16 cellular contexts compared by ENCODE assay signal in the genomic region with DNA sequence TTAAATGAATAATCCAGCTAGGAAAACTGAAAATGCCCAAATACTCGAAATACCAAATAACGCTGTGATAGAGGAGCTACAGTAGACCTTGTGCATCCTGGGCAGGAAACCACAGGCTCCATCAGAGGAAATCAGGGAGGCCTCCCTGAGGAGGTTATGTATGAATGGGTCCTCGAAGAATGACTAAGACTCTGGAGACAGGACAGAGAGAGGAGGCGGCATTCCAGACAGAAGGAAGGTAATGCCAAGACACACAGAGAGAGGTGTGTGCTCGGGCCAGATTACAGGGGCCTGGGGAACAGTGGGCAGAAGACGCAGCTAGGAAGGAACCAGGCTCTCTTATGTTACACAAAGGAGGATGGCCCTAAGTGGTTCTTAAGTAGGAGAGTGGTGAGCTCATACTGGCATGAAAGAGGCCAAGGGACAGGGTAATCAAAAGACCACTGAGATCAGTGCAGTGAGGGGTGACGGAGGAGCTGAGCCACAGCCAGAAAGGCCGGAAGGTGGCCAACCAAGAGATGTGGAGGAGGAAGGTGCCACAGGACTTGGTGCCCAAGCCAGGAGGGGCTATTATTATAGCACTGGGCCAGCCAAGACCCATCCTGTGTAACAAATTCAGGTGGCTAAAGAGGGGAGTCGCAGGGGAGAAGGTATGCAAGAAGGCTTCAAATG. TPM values are rescaled to one million over a fixed set of nuclear protein-coding genes. Genes with fewer than 3 reads are reported as not detected.
DNase-seq lines count a peak whose midpoint lies in the region; ATAC-seq and TF ChIP-seq lines count a peak whose summit lies in the region.
"Had no signal": no experiment of that assay in that cellular context is flagged by ENCODE, and none has a peak within 500 bp of the region (broad histone marks: within the 10 kb centered on the region; RNA-seq: fewer than 3 reads in every experiment).

No MANE protein-coding gene starts in this region.

- POLR2A ChIA-PET in activated CD4-positive, alpha-beta T cell treated with anti-CD3 and anti-CD28 coated beads for 36 hours (lab: Charles Lee), result no interaction called here

- DNase-seq in activated CD4-positive, alpha-beta T cell treated with anti-CD3 and anti-CD28 coated beads for 36 hours, result no peak
- DNase-seq in activated CD4-positive, alpha-beta T cell treated with anti-CD3 and anti-CD28 coated beads, Interleukin-2, amount 50 U/mL, for 48 hours, result no peak
- DNase-seq in T-helper 17 cell (no peak), endothelial cell (ENCODE audit: low spot score) (no peak), right atrium auricular region (ENCODE audit: low spot score) (no peak), body of pancreas (no peak)
- DNase-seq: activated effector memory CD4-positive, alpha-beta T cell treated with anti-CD3 and anti-CD28 coated beads, Interleukin-2, amount 50 U/mL, for 16 hours; DMS153; glutamatergic neuron; H9; left colon; NCI-H748 treated with DMSO at 0.1 percent for 48 hours; nucleus accumbens; Right ventricle myocardium superior had no signal

- H3K27ac ChIP-seq in right atrium auricular region (no peak overlapping the region), body of pancreas (no peak overlapping the region)

- H3K27ac Mint-ChIP-seq in activated CD4-positive, alpha-beta T cell treated with anti-CD3 and anti-CD28 coated beads for 36 hours, result peak overlapping the region; percentile 27
- H3K27ac Mint-ChIP-seq in T-helper 17 cell, result peak overlapping the region; percentile 89
- H3K27ac Mint-ChIP-seq in endothelial cell (ENCODE audit: unreplicated experiment), result peak overlapping the region; percentile 62
- peak overlapping the region; percentile 71 for H3K27ac Mint-ChIP-seq in stimulated activated memory B cell treated with anti-CD40 and anti-IgM and Interleukin-4, amounts not matched to agents 10 μg/mL and 1 μg/mL and 100 μg/mL, for 72 hours

- CTCF ChIA-PET in activated CD4-positive, alpha-beta T cell treated with anti-CD3 and anti-CD28 coated beads for 36 hours (lab: Charles Lee), result interaction anchor here (0.6 to 2.5 kb wide), 9 partner anchors 9 to 909 kb away, joined by 3 to 13 read pairs (median 5); a partner anchor contains a TSS

- H3K9me3 ChIP-seq in T-helper 17 cell (ENCODE audit: control insufficient read depth, low read length, poor library complexity, severe bottlenecking) (no peaks in the 10 kb centered on the region), right atrium auricular region (no peaks in the 10 kb centered on the region), body of pancreas (no peaks in the 10 kb centered on the region)

- no peaks in the 10 kb centered on the region for H3K4me1 ChIP-seq in right atrium auricular region
- H3K4me1 ChIP-seq in body of pancreas, result peaks cover 14% of the 10 kb centered on the region

- H3K27me3 Mint-ChIP-seq in activated CD4-positive, alpha-beta T cell treated with anti-CD3 and anti-CD28 coated beads for 36 hours, result no peaks in the 10 kb centered on the region
- H3K27me3 Mint-ChIP-seq in T-helper 17 cell (no peaks in the 10 kb centered on the region), endothelial cell (ENCODE audit: unreplicated experiment) (peaks cover 8% of the 10 kb centered on the region)
- H3K27me3 Mint-ChIP-seq in stimulated activated memory B cell treated with anti-CD40 and anti-IgM and Interleukin-4, amounts not matched to agents 10 μg/mL and 1 μg/mL and 100 μg/mL, for 72 hours, result no peaks in the 10 kb centered on the region

- H3K36me3 ChIP-seq in right atrium auricular region (no peaks in the 10 kb centered on the region), body of pancreas (replicated peaks in 1 of 2; ENCODE audit: insufficient read depth in 1 of 2, low read depth in 2 of 2) (no peaks in the 10 kb centered on the region)

- peaks cover 12% of the 10 kb centered on the region for H3K9me3 Mint-ChIP-seq in activated CD4-positive, alpha-beta T cell treated with anti-CD3 and anti-CD28 coated beads for 36 hours (ENCODE audit: low read depth)
- H3K9me3 Mint-ChIP-seq in endothelial cell (ENCODE audit: unreplicated experiment), result peaks cover 8% of the 10 kb centered on the region
- peaks cover 9% of the 10 kb centered on the region for H3K9me3 Mint-ChIP-seq in stimulated activated memory B cell treated with anti-CD40 and anti-IgM and Interleukin-4, amounts not matched to agents 10 μg/mL and 1 μg/mL and 100 μg/mL, for 72 hours

- H3K4me3 ChIP-seq in right atrium auricular region, result no peak overlapping the region
- H3K4me3 ChIP-seq in body of pancreas, result no peak overlapping the region

- no peak for TF ChIP-seq CTCF in endothelial cell (IDR thresholded peaks at IDR 0.05; ENCODE audit: unreplicated experiment)
- no peak for TF ChIP-seq CTCF in right atrium auricular region (IDR thresholded peaks at IDR 0.05)
- TF ChIP-seq CTCF in body of pancreas (IDR thresholded peaks at IDR 0.05), result no peak

- peaks cover 34% of the 10 kb centered on the region for H3K4me1 Mint-ChIP-seq in activated CD4-positive, alpha-beta T cell treated with anti-CD3 and anti-CD28 coated beads for 36 hours
- H3K4me1 Mint-ChIP-seq in T-helper 17 cell, result peaks cover 33% of the 10 kb centered on the region
- H3K4me1 Mint-ChIP-seq in endothelial cell (ENCODE audit: unreplicated experiment), result peaks cover 61% of the 10 kb centered on the region
- H3K4me1 Mint-ChIP-seq in stimulated activated memory B cell treated with anti-CD40 and anti-IgM and Interleukin-4, amounts not matched to agents 10 μg/mL and 1 μg/mL and 100 μg/mL, for 72 hours, result peaks cover 76% of the 10 kb centered on the region

- H3K27me3 ChIP-seq in right atrium auricular region (no peaks in the 10 kb centered on the region), body of pancreas (no peaks in the 10 kb centered on the region)

- ATAC-seq in activated CD4-positive, alpha-beta T cell treated with anti-CD3 and anti-CD28 coated beads for 36 hours, result no peak
- ATAC-seq in T-helper 17 cell (peak; percentile 27), body of pancreas (no peak), GM19351 (IDR thresholded peaks at IDR 0.05; ENCODE audit: unreplicated experiment) (no peak)
- ATAC-seq in stimulated activated memory B cell treated with anti-CD40 and anti-IgM and Interleukin-4, amounts not matched to agents 10 μg/mL and 1 μg/mL and 100 μg/mL, for 72 hours, result peak; percentile 50
- ATAC-seq: left colon had no signal

- no peak overlapping the region for H3K4me3 Mint-ChIP-seq in activated CD4-positive, alpha-beta T cell treated with anti-CD3 and anti-CD28 coated beads for 36 hours
- H3K4me3 Mint-ChIP-seq in T-helper 17 cell, result peak overlapping the region; percentile 76
- no peak overlapping the region for H3K4me3 Mint-ChIP-seq in endothelial cell (ENCODE audit: unreplicated experiment)
- H3K4me3 Mint-ChIP-seq in stimulated activated memory B cell treated with anti-CD40 and anti-IgM and Interleukin-4, amounts not matched to agents 10 μg/mL and 1 μg/mL and 100 μg/mL, for 72 hours, result peak overlapping the region; percentile 1
- H3K4me3 Mint-ChIP-seq: H9 had no signal

- no peak for TF ChIP-seq POLR2A in body of pancreas (IDR thresholded peaks at IDR 0.05)

- 81 to 84% methylated on average over 9 of the region's 9 CpGs for WGBS in body of pancreas, 2 donors

- intact Hi-C loops in activated CD4-positive, alpha-beta T cell treated with anti-CD3 and anti-CD28 coated beads for 36 hours (cut with DNase I, micrococcal nuclease), result no loop called here
- intact Hi-C loops in body of pancreas (cut with DNase I), result no loop called here

- peaks cover 20% of the 10 kb centered on the region for H3K36me3 Mint-ChIP-seq in activated CD4-positive, alpha-beta T cell treated with anti-CD3 and anti-CD28 coated beads for 36 hours (ENCODE audit: low read depth)
- H3K36me3 Mint-ChIP-seq in T-helper 17 cell (ENCODE audit: low read depth), result peaks cover 5% of the 10 kb centered on the region
- H3K36me3 Mint-ChIP-seq in endothelial cell (ENCODE audit: low read depth, unreplicated experiment), result peaks cover 41% of the 10 kb centered on the region
- peaks cover 66% of the 10 kb centered on the region for H3K36me3 Mint-ChIP-seq in stimulated activated memory B cell treated with anti-CD40 and anti-IgM and Interleukin-4, amounts not matched to agents 10 μg/mL and 1 μg/mL and 100 μg/mL, for 72 hours

RNA-seq across cellular contexts. Expression of a gene that starts 9.9 kb away (rescaled TPM):
- total RNA-seq in activated CD4-positive, alpha-beta T cell treated with anti-CD3 and anti-CD28 coated beads for 36 hours, result 1 to 10 TPM; 6.2 to 7.3 TPM
- total RNA-seq in T-helper 17 cell, result 10 to 100 TPM; 26.6 to 34.3 TPM
- total RNA-seq in endothelial cell (ENCODE audit: unreplicated experiment), result 49.8 TPM
- total RNA-seq in right atrium auricular region, result 10 to 100 TPM in 1 of 2 donors, 1 to 10 TPM in 1; 5.5 to 20.4 TPM
- 10 to 100 TPM in 1 of 2 donors, 1 to 10 TPM in 1; 8.6 to 18.8 TPM for total RNA-seq in body of pancreas

Comparison
In these comparisons a context has a peak if more than half of its experiments do, and no peak if none do; other contexts are left out.
1. ATAC-seq: peak in T-helper 17 cell (single experiment) and stimulated activated memory B cell treated with anti-CD40 and anti-IgM and Interleukin-4, amounts not matched to agents 10 μg/mL and 1 μg/mL and 100 μg/mL, for 72 hours (single experiment); none in activated CD4-positive, alpha-beta T cell treated with anti-CD3 and anti-CD28 coated beads for 36 hours (single experiment), body of pancreas (single experiment) and GM19351 (single experiment).
2. H3K27ac Mint-ChIP-seq: peak in every context shown above with its lines; median percentile 89 in T-helper 17 cell; 71 in stimulated activated memory B cell treated with anti-CD40 and anti-IgM and Interleukin-4, amounts not matched to agents 10 μg/mL and 1 μg/mL and 100 μg/mL, for 72 hours; 62 in endothelial cell; 27 in activated CD4-positive, alpha-beta T cell treated with anti-CD3 and anti-CD28 coated beads for 36 hours.
3. H3K4me3 Mint-ChIP-seq: peak in T-helper 17 cell (single experiment) and stimulated activated memory B cell treated with anti-CD40 and anti-IgM and Interleukin-4, amounts not matched to agents 10 μg/mL and 1 μg/mL and 100 μg/mL, for 72 hours (single experiment); none in activated CD4-positive, alpha-beta T cell treated with anti-CD3 and anti-CD28 coated beads for 36 hours (single experiment) and endothelial cell (single experiment).